27 cellular contexts compared by ENCODE assay signal in genomic region chr12:26003065-26003464, GRCh38. TPM values are rescaled to one million over a fixed set of nuclear protein-coding genes. Genes with fewer than 3 reads are reported as not detected.
DNase-seq lines count a peak whose midpoint lies in the region; ATAC-seq, FAIRE-seq and TF ChIP-seq lines count a peak whose summit lies in the region.
"Had no signal": no experiment of that assay in that cellular context is flagged by ENCODE, and none has a peak within 500 bp of the region (broad histone marks: within the 10 kb centered on the region; RNA-seq: fewer than 3 reads in every experiment).

No MANE protein-coding gene starts in this region.

- in situ Hi-C loops in K562 (cut with MboI), result no loop called here
- in situ Hi-C loops in GM13976 (cut with MboI; ENCODE audit: low sequenced_read_pairs, unreplicated experiment), result no loop called here

- no peak overlapping the region for H3K27ac ChIP-seq in HEK293 (ENCODE audit: extremely low read depth, low read depth, low read length)
- H3K27ac ChIP-seq in K562 (ENCODE audit: extremely low read depth, low read depth, low read length), result no peak overlapping the region
- no peak overlapping the region for H3K27ac ChIP-seq in keratinocyte (ENCODE audit: control insufficient read depth, insufficient read depth, low read length)
- H3K27ac ChIP-seq: BLaER1 treated with 17β-estradiol and CSF1 and Interleukin-3, amounts not matched to agents 10 nM and 100 nM; C4-2B had no signal

- no peak for DNase-seq in D721Med (ENCODE audit: insufficient read length, low spot score)
- DNase-seq in K562 (ENCODE audit: extremely low read depth in 1 of 4, low spot score in 3 of 4), result no peak
- DNase-seq in keratinocyte (ENCODE audit: low read depth, low spot score), result no peak
- no peak for DNase-seq in mesenteric fat pad (ENCODE audit: low spot score)
- DNase-seq in mucosa of descending colon, result no peak
- DNase-seq in GM13976 (ENCODE audit: low spot score), result no peak
- DNase-seq: 8988T; AML-193; Caco-2; Calu3; CD4-positive, alpha-beta T cell; CD8-positive, alpha-beta T cell; DMS 273 treated with DMSO at 0.1 percent for 48 hours; DMS153; DMS53; DMS79; DND-41; EL; GDM1 had no signal

- H3K4me3 ChIP-seq in HEK293 (ENCODE audit: low read depth, low read length) (no peak overlapping the region), K562 (no peak overlapping the region), keratinocyte (ENCODE audit: control insufficient read depth in 2 of 3, extremely low read depth in 1 of 3, insufficient read depth in 2 of 3, low read depth in 1 of 3, low read length in 3 of 3) (no peak overlapping the region), mucosa of descending colon (no peak overlapping the region)
- H3K4me3 ChIP-seq: BLaER1 treated with 17β-estradiol and CSF1 and Interleukin-3, amounts not matched to agents 10 nM and 100 nM; GM12878 had no signal

- dilution Hi-C loops in keratinocyte (cut with MboI; ENCODE audit: extremely low pct_ligation_motif_present, low sequenced_read_pairs), result no loop called here

- no peak for TF ChIP-seq EP300 in K562 (IDR thresholded peaks at IDR 0.05; ENCODE audit: low read length)

- no TSS peak for BruUV-seq in K562 (replicated peaks; lab: Mats Ljungman, UMichigan)

- H3K9me3 ChIP-seq in HEK293 (ENCODE audit: control insufficient read depth, insufficient read depth, low read depth, low read length) (no peaks in the 10 kb centered on the region), K562 (replicated peaks; ENCODE audit: control insufficient read depth, insufficient read depth, low read depth, low read length) (no peaks in the 10 kb centered on the region), keratinocyte (ENCODE audit: control insufficient read depth, low read depth, low read length) (peaks cover 2% of the 10 kb centered on the region), mucosa of descending colon (peaks cover 3% of the 10 kb centered on the region)

- POLR2A ChIA-PET in HEK293 (lab: Yijun Ruan, JAX) (no interaction called here), K562 (lab: Yijun Ruan, JAX) (no interaction called here)

- H4K20me1 ChIP-seq in K562 (replicated peaks; ENCODE audit: control insufficient read depth, insufficient read depth, low read length) (no peaks in the 10 kb centered on the region), keratinocyte (ENCODE audit: control insufficient read depth, extremely low read depth, insufficient read depth, low read length) (no peaks in the 10 kb centered on the region)
- H4K20me1 ChIP-seq: BLaER1 treated with 17β-estradiol and CSF1 and Interleukin-3, amounts not matched to agents 10 nM and 100 nM had no signal

- peak; percentile 66 for FAIRE-seq in D721Med (lab: Jason Lieb, UNC)
- no peak for FAIRE-seq in K562 (lab: Jason Lieb, UNC)
- peak; percentile 58 for FAIRE-seq in keratinocyte (lab: Jason Lieb, UNC)
- FAIRE-seq: A204.1, GM12878, GM18507, GM19239 had no signal

- H3K9me1 ChIP-seq in K562 (ENCODE audit: control insufficient read depth, insufficient read depth, low read length), result no peaks in the 10 kb centered on the region
- H3K9me1 ChIP-seq in keratinocyte (ENCODE audit: control insufficient read depth, extremely low read depth, insufficient read depth, low read length), result no peaks in the 10 kb centered on the region

- TF ChIP-seq RAD21 in K562 (CRISPR knock-in tag; conservative IDR thresholded peaks at IDR 0.05 in 1 of 2, IDR thresholded peaks at IDR 0.05 in 1 of 2), result no peak

- no peaks in the 10 kb centered on the region for H3K79me2 ChIP-seq in K562 (ENCODE audit: control insufficient read depth, insufficient read depth, low read length)
- peaks cover 8% of the 10 kb centered on the region for H3K79me2 ChIP-seq in keratinocyte (ENCODE audit: control insufficient read depth, insufficient read depth, low read length)

- H3K36me3 ChIP-seq in HEK293 (ENCODE audit: control insufficient read depth in 2 of 2, insufficient read depth in 1 of 2, low read length in 2 of 2) (peaks cover 0 to 5% of the 10 kb centered on the region in 2 experiments; a peak in 1 of 3 replicates), K562 (ENCODE audit: control insufficient read depth, insufficient read depth, low read length) (no peaks in the 10 kb centered on the region), keratinocyte (ENCODE audit: control insufficient read depth in 2 of 2, extremely low read depth in 1 of 2, insufficient read depth in 2 of 2, low read length in 2 of 2) (no peaks in the 10 kb centered on the region), mucosa of descending colon (ENCODE audit: low read depth) (no peaks in the 10 kb centered on the region)
- H3K36me3 ChIP-seq: BLaER1 treated with 17β-estradiol and CSF1 and Interleukin-3, amounts not matched to agents 10 nM and 100 nM had no signal

- H2AFZ ChIP-seq in K562 (ENCODE audit: low read depth, low read length) (no peak overlapping the region), keratinocyte (ENCODE audit: control insufficient read depth, low read length) (no peak overlapping the region)

- intact Hi-C loops in K562 (cut with micrococcal nuclease), result no loop called here
- intact Hi-C loops in mucosa of descending colon (cut with DNase I, micrococcal nuclease), result no loop called here

- ATAC-seq in K562, result no peak
- no peak for ATAC-seq in activated CD4-positive, CD25-positive, alpha-beta regulatory T cell treated with anti-CD3 and anti-CD28 coated beads, Interleukin-2, amount 50 U/mL, for 24 hours
- ATAC-seq in mucosa of descending colon, result no peak
- ATAC-seq: CD8-positive, alpha-beta T cell; GM12878 had no signal

- H3K4me2 ChIP-seq in K562 (ENCODE audit: insufficient read depth, low read length) (no peak overlapping the region), keratinocyte (ENCODE audit: control insufficient read depth, extremely low read depth, insufficient read depth, low read depth, low read length) (no peak overlapping the region)
- H3K4me2 ChIP-seq: BLaER1 treated with 17β-estradiol and CSF1 and Interleukin-3, amounts not matched to agents 10 nM and 100 nM had no signal

- TF ChIP-seq CTCF in D721Med (IDR thresholded peaks at IDR 0.05; ENCODE audit: insufficient read depth, missing control alignments), result no peak
- no peak for TF ChIP-seq CTCF in HEK293 (tag by site-specific recombination; IDR thresholded peaks at IDR 0.05)
- no peak for TF ChIP-seq CTCF in K562 (IDR thresholded peaks at IDR 0.05 in 2 of 3, conservative IDR thresholded peaks at IDR 0.05 in 1 of 3; ENCODE audit: insufficient read depth in 2 of 3, low read depth in 1 of 3, low read length in 3 of 3)
- no peak for TF ChIP-seq CTCF in keratinocyte (optimal IDR thresholded peaks at IDR 0.05 in 1 of 3, IDR thresholded peaks at IDR 0.05 in 1 of 3, conservative IDR thresholded peaks at IDR 0.05 in 1 of 3; ENCODE audit: extremely low read depth in 1 of 3, insufficient read depth in 2 of 3, low read length in 3 of 3)
- no peak for TF ChIP-seq CTCF in mucosa of descending colon (IDR thresholded peaks at IDR 0.05)
- no peak for TF ChIP-seq CTCF in GM13976 (IDR thresholded peaks at IDR 0.05; ENCODE audit: borderline replicate concordance, control extremely low read depth, extremely low read depth, insufficient read depth, missing control alignments)

- CTCF ChIA-PET in HEK293 (lab: Yijun Ruan, JAX) (interaction anchor here (0.6 to 1.1 kb wide), 2 partner anchors 14 to 69 kb away, joined by 3 to 4 read pairs; no protein-coding TSS in a partner anchor), K562 (lab: Yijun Ruan, JAX; ENCODE audit: low intra/inter-chr PET ratio) (no interaction called here)

- no peak for TF ChIP-seq POLR2A in K562 (conservative IDR thresholded peaks at IDR 0.05)

- H3K9ac ChIP-seq in K562 (ENCODE audit: insufficient read depth in 1 of 2, low read depth in 2 of 2, low read length in 2 of 2), result no peak overlapping the region
- H3K9ac ChIP-seq in keratinocyte (ENCODE audit: control insufficient read depth, extremely low read depth, insufficient read depth, low read length), result no peak overlapping the region
- H3K9ac ChIP-seq: BLaER1 treated with 17β-estradiol and CSF1 and Interleukin-3, amounts not matched to agents 10 nM and 100 nM had no signal

- H3K4me1 ChIP-seq in HEK293 (ENCODE audit: control insufficient read depth, insufficient read depth, low read length) (peaks cover 5% of the 10 kb centered on the region; the same call in 1 of the 2 replicates), K562 (replicated peaks in 1 of 2; ENCODE audit: control insufficient read depth in 2 of 2, insufficient read depth in 2 of 2, low read length in 2 of 2) (no peaks in the 10 kb centered on the region), keratinocyte (ENCODE audit: control insufficient read depth, extremely low read depth, insufficient read depth, low read length) (peaks cover 2% of the 10 kb centered on the region), mucosa of descending colon (ENCODE audit: low read depth) (no peaks in the 10 kb centered on the region)
- H3K4me1 ChIP-seq: BLaER1 treated with 17β-estradiol and CSF1 and Interleukin-3, amounts not matched to agents 10 nM and 100 nM had no signal

- WGBS in K562 (ENCODE audit: insufficient coverage, low coverage, missing lambda C conversion rate), result 0% methylated on average over 1 of the region's 1 CpG

- H3K27me3 ChIP-seq in K562 (ENCODE audit: control insufficient read depth in 2 of 2, insufficient read depth in 2 of 2, low read length in 2 of 2) (no peaks in the 10 kb centered on the region), keratinocyte (ENCODE audit: control insufficient read depth, extremely low read depth, insufficient read depth, low read length) (no peaks in the 10 kb centered on the region)
- H3K27me3 ChIP-seq: BLaER1 treated with 17β-estradiol and CSF1 and Interleukin-3, amounts not matched to agents 10 nM and 100 nM had no signal

RNA-seq across cellular contexts. Expression of gene RASSF8, which starts 44.6 kb away (rescaled TPM):
- 0.18 and 0.30 TPM in 2 replicates for total RNA-seq in K562 (2011; cell fraction: chromatin; rRNA removed; ENCODE audit: low replicate concordance)
- not detected in 2 replicates for total RNA-seq in K562 (2011; cell fraction: nucleolus; rRNA removed)
- 1.8 TPM in 1 of 2 replicates, not detected in the other for total RNA-seq in K562 (2011; cell fraction: nucleoplasm; rRNA removed)
- total RNA-seq in K562 (2014; rRNA removed) (0.09 and 0.12 TPM in 2 replicates), K562 (2014; rRNA removed; fragmentation: Illumina TruSeq; extraction: Trizol) (0.11 and 0.32 TPM in 2 replicates), K562 (2015; rRNA removed; fragmentation: Illumina TruSeq; extraction: Trizol) (0.26 and 0.36 TPM in 2 replicates), K562 (2021) (0.09 and 0.29 TPM in 2 replicates), mesenteric fat pad (47.0 TPM), mucosa of descending colon (100 to 1,000 TPM in 1 of 3 donors, 1 to 10 TPM in 2; 3.2 to 109 (median 8.0) TPM)
- polyA plus RNA-seq in K562 (2011; rRNA removed) (0.14 and 0.22 TPM in 2 replicates), K562 (2014; fragmentation: Illumina TruSeq; extraction: Trizol) (0.21 and 0.30 TPM in 2 replicates), K562 (2014; fragmentation: Nextera tagmentation; extraction: Ambion mirVana) (under 1 TPM; 0.01 to 0.07 TPM), K562 (2014; rRNA removed) (0.03 TPM in 1 of 2 replicates, not detected in the other), keratinocyte (5.5 to 10.9 TPM (median 10.5 TPM) in 3 replicates)
- polyA plus RNA-seq in K562 (2011; cell fraction: cytosol; rRNA removed), result 0.29 TPM in 1 of 2 replicates, not detected in the other
- 0.04 TPM in 2 replicates for polyA plus RNA-seq in K562 (2011; cell fraction: nucleus; rRNA removed)
- polyA plus RNA-seq in K562 (2012), result 0.09 and 0.61 TPM in 2 replicates
- 0.63 and 0.69 TPM in 2 replicates for polyA minus RNA-seq in K562 (2011; rRNA and poly(A)+ RNA removed)
- polyA minus RNA-seq in K562 (2011; cell fraction: cytosol; rRNA and poly(A)+ RNA removed), result 0.38 and 2.5 TPM in 2 replicates
- 0.33 and 0.40 TPM in 2 replicates for polyA minus RNA-seq in K562 (2011; cell fraction: nucleus; rRNA and poly(A)+ RNA removed)
- polyA plus RNA-seq in keratinocyte (2011; ENCODE audit: low read depth), result 6.5 TPM
- polyA plus RNA-seq in keratinocyte (2011; cell fraction: cytosol; rRNA removed), result 5.9 and 7.1 TPM in 2 replicates
- 5.9 and 7.7 TPM in 2 replicates for polyA plus RNA-seq in keratinocyte (2011; cell fraction: nucleus; rRNA removed)
- polyA plus RNA-seq in keratinocyte (2012; ENCODE audit: low replicate concordance), result 2.6 and 12.8 TPM in 2 replicates
- polyA minus RNA-seq in keratinocyte, result 5.8 to 32.1 TPM (median 14.6 TPM) in 3 replicates
- polyA minus RNA-seq in keratinocyte (2011; cell fraction: cytosol; rRNA and poly(A)+ RNA removed), result 14.8 TPM
- 10.3 and 19.9 TPM in 2 replicates for polyA minus RNA-seq in keratinocyte (2011; cell fraction: nucleus; rRNA and poly(A)+ RNA removed)
